12 cellular contexts compared by ENCODE assay signal in genomic region chr1:26782521-26783212, GRCh38. TPM values are rescaled to one million over a fixed set of nuclear protein-coding genes. Genes with fewer than 3 reads are reported as not detected.
A peak's percentile ranks its signal among the peaks of the same experiment; 100 is the strongest.
DNase-seq lines count a peak whose midpoint lies in the region; ATAC-seq, FAIRE-seq and TF ChIP-seq lines count a peak whose summit lies in the region.
"Had no signal": no experiment of that assay in that cellular context is flagged by ENCODE, and none has a peak within 500 bp of the region (broad histone marks: within the 10 kb centered on the region; RNA-seq: fewer than 3 reads in every experiment).

No MANE protein-coding gene starts in this region.

- no peak for ATAC-seq in left ventricle myocardium superior
- no peak for ATAC-seq in memory B cell (ENCODE audit: low read depth)
- ATAC-seq: left colon had no signal

- H3K4me3 ChIP-seq in cardiac muscle cell, result no peak overlapping the region

- no peak overlapping the region for H3K4me3 Mint-ChIP-seq in memory B cell
- no peak overlapping the region for H3K4me3 Mint-ChIP-seq in type B pancreatic cell

- intact Hi-C loops in left ventricle myocardium superior (cut with micrococcal nuclease), result no loop called here

- H3K36me3 ChIP-seq in cardiac muscle cell, result peaks cover 34% of the 10 kb centered on the region

- H3K4me1 Mint-ChIP-seq in memory B cell (peaks cover 47% of the 10 kb centered on the region), type B pancreatic cell (ENCODE audit: unreplicated experiment) (peaks cover 56% of the 10 kb centered on the region)

- H3K27ac Mint-ChIP-seq in memory B cell, result peak overlapping the region; percentile 61
- H3K27ac Mint-ChIP-seq in type B pancreatic cell, result peak overlapping the region; percentile 99

- no peak for TF ChIP-seq POLR2A in GM12892 (IDR thresholded peaks at IDR 0.05; ENCODE audit: low read depth, low read length)

- H3K27me3 Mint-ChIP-seq in memory B cell, result no peaks in the 10 kb centered on the region
- H3K27me3 Mint-ChIP-seq in type B pancreatic cell, result no peaks in the 10 kb centered on the region

- FAIRE-seq in GM12892 (lab: Jason Lieb, UNC), result no peak
- no peak for FAIRE-seq in GM19239 (lab: Jason Lieb, UNC)
- FAIRE-seq: bronchial epithelial cell had no signal

- H3K27me3 ChIP-seq in cardiac muscle cell, result no peaks in the 10 kb centered on the region

- peaks cover 37% of the 10 kb centered on the region for H3K4me1 ChIP-seq in cardiac muscle cell (ENCODE audit: low read depth)

- DNase-seq in cardiac muscle cell (ENCODE audit: low read depth in 1 of 2, low spot score in 1 of 2) (no peak), left ventricle myocardium superior (no peak), memory B cell (ENCODE audit: low spot score in 2 of 2) (no peak), type B pancreatic cell (ENCODE audit: extremely low spot score, unreplicated experiment) (no peak), GM12892 (ENCODE audit: insufficient read length) (no peak), GM19239 (ENCODE audit: insufficient read length, low spot score) (no peak), OCI-M1 (lab: John Stamatoyannopoulos, UW) (no peak)
- DNase-seq: left colon, NCI-H524, SW 1271 had no signal

- no peaks in the 10 kb centered on the region for H3K9me3 Mint-ChIP-seq in memory B cell
- no peaks in the 10 kb centered on the region for H3K9me3 Mint-ChIP-seq in type B pancreatic cell

- H3K36me3 Mint-ChIP-seq in memory B cell, result peaks cover 21% of the 10 kb centered on the region
- H3K36me3 Mint-ChIP-seq in type B pancreatic cell, result peaks cover 35% of the 10 kb centered on the region

- no peak for TF ChIP-seq CTCF in cardiac muscle cell (IDR thresholded peaks at IDR 0.05; ENCODE audit: low read depth, low read length)
- TF ChIP-seq CTCF in type B pancreatic cell (conservative IDR thresholded peaks at IDR 0.05), result no peak

- peak overlapping the region; percentile 98 for H3K27ac ChIP-seq in cardiac muscle cell
- H3K27ac ChIP-seq in angular gyrus (ENCODE audit: low read depth, low read length), result peak overlapping the region; percentile 57

- no peaks in the 10 kb centered on the region for H3K9me3 ChIP-seq in cardiac muscle cell (ENCODE audit: low read depth)

RNA-seq across cellular contexts. Expression of gene PIGV, which starts 5.1 kb away (rescaled TPM):
- total RNA-seq in cardiac muscle cell, result 8.5 and 13.7 TPM in 2 replicates
- 11.7 and 12.4 TPM in 2 replicates for polyA plus RNA-seq in cardiac muscle cell
- total RNA-seq in left ventricle myocardium superior, result 4.5 TPM
- total RNA-seq in type B pancreatic cell (ENCODE audit: low replicate concordance), result 13.3 and 15.3 TPM in 2 replicates
- 12.9 TPM for polyA plus RNA-seq in GM12892 (2012; ENCODE audit: missing spikeins)

RNA-seq across cellular contexts. Expression of gene ZDHHC18, which starts 43.8 kb away (rescaled TPM):
- total RNA-seq in cardiac muscle cell, result 16.2 and 16.6 TPM in 2 replicates
- 16.1 and 16.6 TPM in 2 replicates for polyA plus RNA-seq in cardiac muscle cell
- total RNA-seq in left ventricle myocardium superior, result 18.1 TPM
- total RNA-seq in type B pancreatic cell (ENCODE audit: low replicate concordance), result 29.7 and 40.7 TPM in 2 replicates
- polyA plus RNA-seq in GM12892 (2012; ENCODE audit: missing spikeins), result 22.0 TPM
